In genomic region chr1:173212952-173213491, GRCh38 we compare ENCODE assay signal across 10 cellular contexts. TPM values are rescaled to one million over a fixed set of nuclear protein-coding genes. Genes with fewer than 3 reads are reported as not detected.
DNase-seq lines count a peak whose midpoint lies in the region; ATAC-seq and TF ChIP-seq lines count a peak whose summit lies in the region.
"Had no signal": no experiment of that assay in that cellular context is flagged by ENCODE, and none has a peak within 500 bp of the region (broad histone marks: within the 10 kb centered on the region; RNA-seq: fewer than 3 reads in every experiment).

No MANE protein-coding gene starts in this region.

- H3K27me3 ChIP-seq in CD8-positive, alpha-beta memory T cell (ENCODE audit: insufficient read depth, low read length, poor library complexity, severe bottlenecking) = no peaks in the 10 kb centered on the region
- no peaks in the 10 kb centered on the region for H3K27me3 ChIP-seq in Caco-2 (replicated peaks; ENCODE audit: control insufficient read depth, insufficient read depth, low read length)

- CTCF ChIA-PET in CD8-positive, alpha-beta memory T cell (lab: Charles Lee) = no interaction called here
- CTCF ChIA-PET in Caco-2 (lab: Charles Lee) = no interaction called here

- BruUV-seq in Caco-2 (replicated peaks; lab: Mats Ljungman, UMichigan) = no TSS peak

- no peak overlapping the region for H3K4me3 Mint-ChIP-seq in CD8-positive, alpha-beta memory T cell
- H3K4me3 Mint-ChIP-seq in HFFc6 = no peak overlapping the region
- H3K4me3 Mint-ChIP-seq in Caco-2 (ENCODE audit: unreplicated experiment) = no peak overlapping the region

- no peak overlapping the region for H3K27ac ChIP-seq in CD8-positive, alpha-beta memory T cell (ENCODE audit: low read depth, low read length)

- no peaks in the 10 kb centered on the region for H3K4me1 ChIP-seq in CD8-positive, alpha-beta memory T cell (ENCODE audit: insufficient read depth, low read length)
- H3K4me1 ChIP-seq in Caco-2 = peaks cover 17% of the 10 kb centered on the region

- peaks cover 19 to 27% (median 24%) of the 10 kb centered on the region in 3 donors for H3K4me1 Mint-ChIP-seq in CD8-positive, alpha-beta memory T cell
- H3K4me1 Mint-ChIP-seq in HFFc6 (ENCODE audit: low read depth) (peaks cover 4% of the 10 kb centered on the region), Caco-2 (ENCODE audit: low read depth, unreplicated experiment) (peaks cover 11% of the 10 kb centered on the region)

- H3K36me3 Mint-ChIP-seq in CD8-positive, alpha-beta memory T cell = no peaks in the 10 kb centered on the region
- H3K36me3 Mint-ChIP-seq in HFFc6 (ENCODE audit: low read depth) (no peaks in the 10 kb centered on the region), Caco-2 (ENCODE audit: insufficient read depth, unreplicated experiment) (no peaks in the 10 kb centered on the region)

- intact Hi-C loops in Caco-2 (cut with micrococcal nuclease; ENCODE audit: unreplicated experiment) = no loop called here

- DNase-seq in DMS53 treated with DMSO at 0.1 percent for 48 hours (lab: John Stamatoyannopoulos, UW; ENCODE audit: unreplicated experiment) (peak; percentile 8), A172 (ENCODE audit: low spot score) (no peak), HFFc6 (no peak), Caco-2 (no peak)
- DNase-seq in CD8-positive, alpha-beta memory T cell = no peak
- DNase-seq: activated gamma-delta T cell treated with Interleukin-2 at 50 U/mL for 16 hours, islet precursor cell had no signal

- POLR2A ChIA-PET in CD8-positive, alpha-beta memory T cell (lab: Charles Lee) = interaction anchor here (1.5 kb wide), 1 partner anchor 394 kb away, joined by 4 read pairs; no protein-coding TSS in a partner anchor
- POLR2A ChIA-PET in Caco-2 (lab: Charles Lee) = no interaction called here

- H3K27ac Mint-ChIP-seq in CD8-positive, alpha-beta memory T cell = no peak overlapping the region
- H3K27ac Mint-ChIP-seq in HFFc6 = no peak overlapping the region
- no peak overlapping the region for H3K27ac Mint-ChIP-seq in Caco-2 (ENCODE audit: unreplicated experiment)

- peaks cover 0 to 3% of the 10 kb centered on the region in 2 donors for H3K27me3 Mint-ChIP-seq in CD8-positive, alpha-beta memory T cell
- H3K27me3 Mint-ChIP-seq in HFFc6 (ENCODE audit: insufficient read depth) (no peaks in the 10 kb centered on the region), Caco-2 (ENCODE audit: insufficient read depth, unreplicated experiment) (no peaks in the 10 kb centered on the region)

- ATAC-seq in GM19025 (IDR thresholded peaks at IDR 0.05; ENCODE audit: low read depth, unreplicated experiment) (peak; percentile 85), HG02588 (IDR thresholded peaks at IDR 0.05; ENCODE audit: unreplicated experiment) (peak; percentile 86), HG03354 (IDR thresholded peaks at IDR 0.05; ENCODE audit: poor library complexity, severe bottlenecking, unreplicated experiment) (peak; percentile 88)

- no peaks in the 10 kb centered on the region for H3K9me3 Mint-ChIP-seq in CD8-positive, alpha-beta memory T cell
- H3K9me3 Mint-ChIP-seq in HFFc6 (no peaks in the 10 kb centered on the region), Caco-2 (ENCODE audit: unreplicated experiment) (no peaks in the 10 kb centered on the region)

- H3K36me3 ChIP-seq in CD8-positive, alpha-beta memory T cell (ENCODE audit: insufficient read depth, low read length) = no peaks in the 10 kb centered on the region
- H3K36me3 ChIP-seq in Caco-2 (ENCODE audit: control insufficient read depth, insufficient read depth, low read length) = no peaks in the 10 kb centered on the region

- no peak for TF ChIP-seq CTCF in HFFc6 (IDR thresholded peaks at IDR 0.05)
- no peak for TF ChIP-seq CTCF in Caco-2 (IDR thresholded peaks at IDR 0.05; ENCODE audit: insufficient read depth in 1 of 2, low read depth in 1 of 2, low read length in 1 of 2, severe bottlenecking in 1 of 2, unreplicated experiment in 1 of 2)

- H3K4me3 ChIP-seq in CD8-positive, alpha-beta memory T cell (ENCODE audit: low read length) = no peak overlapping the region
- H3K4me3 ChIP-seq in Caco-2 (ENCODE audit: low read depth, low read length) = no peak overlapping the region

- H3K9me3 ChIP-seq in CD8-positive, alpha-beta memory T cell (ENCODE audit: low read length) = no peaks in the 10 kb centered on the region
- H3K9me3 ChIP-seq in Caco-2 = no peaks in the 10 kb centered on the region

RNA-seq across cellular contexts. Expression of gene TNFSF4, which starts 5.9 kb away (rescaled TPM):
- total RNA-seq in A172 (2014; rRNA removed; shearing (Covaris generic)) = 60.3 and 63.8 TPM in 2 replicates
- 10 to 100 TPM; 27.7 to 28.4 TPM for total RNA-seq in CD8-positive, alpha-beta memory T cell
- polyA plus RNA-seq in CD8-positive, alpha-beta memory T cell = 0.64 TPM
- 1 to 10 TPM in 2 of 6 experiments, under 1 TPM in 4; 0.68 to 2.0 (median 0.74) TPM for total RNA-seq in HFFc6 (2021; fragmentation: NEBNext Ultra II Directional; extraction: Animal tissue kit (Norgen Biotek cat#: 25700))
- total RNA-seq in Caco-2 (2022) = 1.3 and 1.7 TPM in 2 replicates

Comparison
In these comparisons a context has a peak if more than half of its experiments do, and no peak if none do; other contexts are left out.
1. RNA of gene TNFSF4, which starts 5.9 kb away (total RNA-seq): 60.3 to 63.8 TPM in A172 and 27.7 to 28.4 TPM in CD8-positive, alpha-beta memory T cell; 1.3 to 1.7 TPM in Caco-2 and 0.68 to 2.0 TPM in HFFc6; every median in the first group is over 4 times any median in the second.
2. Peak in every context shown above with its lines, with median percentiles within 50 percentile points of each other: ATAC-seq.